Comparison of ENCODE assay signal across 14 cellular contexts in the genomic region with DNA sequence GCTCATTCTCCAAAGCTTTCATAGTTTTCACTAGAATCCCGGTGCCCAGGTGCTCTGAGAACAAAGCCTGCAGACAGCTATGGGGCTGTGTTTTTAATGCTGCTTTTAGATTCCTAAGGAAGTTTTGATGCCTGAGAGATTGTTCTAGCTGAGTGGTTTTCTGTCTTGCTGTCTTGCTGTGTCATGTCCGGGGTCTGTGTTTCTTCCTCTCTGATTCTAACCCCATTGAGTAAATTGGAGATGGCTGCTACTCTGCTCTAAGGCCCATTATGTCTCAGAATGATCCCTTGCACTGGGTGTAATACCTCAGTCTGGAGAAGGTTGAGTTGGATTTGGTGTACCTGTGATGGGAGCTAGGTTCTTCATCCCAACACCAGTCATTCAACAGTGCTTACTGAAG.
DNase-seq lines count a peak whose midpoint lies in the region; ATAC-seq and TF ChIP-seq lines count a peak whose summit lies in the region.
"Had no signal": no experiment of that assay in that cellular context is flagged by ENCODE, and none has a peak within 500 bp of the region (broad histone marks: within the 10 kb centered on the region; RNA-seq: fewer than 3 reads in every experiment).

No MANE protein-coding gene starts in this region.

- POLR2A ChIA-PET in activated CD8-positive, alpha-beta T cell treated with anti-CD3 and anti-CD28 coated beads, Interleukin-2, amount 10 ng/mL, durations not matched to agents 7 days and 5 days (lab: Charles Lee) = no interaction called here

- peak in 1 of 4 donors; percentile 10 for ATAC-seq in heart left ventricle
- ATAC-seq in Right ventricle myocardium inferior = no peak
- ATAC-seq in activated CD8-positive, alpha-beta T cell treated with anti-CD3 and anti-CD28 coated beads, Interleukin-2, amount 10 ng/mL, durations not matched to agents 7 days and 5 days = no peak

- TF ChIP-seq CTCF in heart left ventricle (IDR thresholded peaks at IDR 0.05) (no peak), uterus (IDR thresholded peaks at IDR 0.05) (no peak)

- H3K27me3 Mint-ChIP-seq in activated CD8-positive, alpha-beta T cell treated with anti-CD3 and anti-CD28 coated beads, Interleukin-2, amount 10 ng/mL, durations not matched to agents 7 days and 5 days (ENCODE audit: low read depth) = no peaks in the 10 kb centered on the region

- H3K27ac ChIP-seq in heart left ventricle = peak overlapping the region in 10 of 12 donors; percentile 26 to 62 (median 57)
- H3K27ac ChIP-seq in mesenchymal stem cell (ENCODE audit: low read length, poor library complexity, severe bottlenecking) = peak overlapping the region; percentile 76
- peak overlapping the region; percentile 33 to 77 for H3K27ac ChIP-seq in uterus
- H3K27ac ChIP-seq: epithelial cell of prostate had no signal

- no peak for TF ChIP-seq POLR2A in heart left ventricle (IDR thresholded peaks at IDR 0.05)
- no peak for TF ChIP-seq POLR2A in uterus (IDR thresholded peaks at IDR 0.05)

- no peak overlapping the region for H4K8ac ChIP-seq in mesenchymal stem cell (ENCODE audit: low read length)

- H3K36me3 ChIP-seq in heart left ventricle (peaks cover 0 to 6% (median 0%) of the 10 kb centered on the region in 9 donors), mesenchymal stem cell (ENCODE audit: control insufficient read depth in 1 of 2, insufficient read depth in 2 of 2, low read depth in 1 of 2, low read length in 2 of 2) (peaks cover 6 to 15% of the 10 kb centered on the region in 2 experiments), uterus (no peaks in the 10 kb centered on the region)

- DNase-seq in heart left ventricle (no peak), Right ventricle myocardium inferior (ENCODE audit: missing footprints) (no peak), mesenchymal stem cell (no peak), uterus (no peak), DMS153 (lab: John Stamatoyannopoulos, UW) (no peak)
- no peak for DNase-seq in activated CD8-positive, alpha-beta T cell treated with anti-CD3 and anti-CD28 coated beads, Interleukin-2, amount 10 ng/mL, durations not matched to agents 7 days and 5 days
- no peak for DNase-seq in central memory CD4-positive, alpha-beta T cell
- no peak for DNase-seq in stimulated activated naive CD4-positive, alpha-beta T cell (lab: John Stamatoyannopoulos, UW)
- DNase-seq: activated CD4-positive, alpha-beta T cell treated with anti-CD3 and anti-CD28 coated beads, Interleukin-2, amount 50 U/mL, for 1 hour; HCEC 1CT; NCI-H1048; NCI-H526 treated with DMSO at 0.1 percent for 48 hours; stimulated activated naive CD4-positive, alpha-beta T cell treated with Interleukin-2 at 50 U/mL for 16 hours had no signal

- H3K4me2 ChIP-seq in mesenchymal stem cell (ENCODE audit: low read length, poor library complexity, severe bottlenecking) = peak overlapping the region; percentile 26

- H3K9ac ChIP-seq in mesenchymal stem cell (ENCODE audit: low read length) = peak overlapping the region; percentile 82

- no peak overlapping the region for H3K4ac ChIP-seq in mesenchymal stem cell (ENCODE audit: low read depth in 1 of 2, low read length in 2 of 2)

- no peaks in the 10 kb centered on the region for H3K9me3 Mint-ChIP-seq in activated CD8-positive, alpha-beta T cell treated with anti-CD3 and anti-CD28 coated beads, Interleukin-2, amount 10 ng/mL, durations not matched to agents 7 days and 5 days (ENCODE audit: insufficient read depth)

- H3K79me1 ChIP-seq in mesenchymal stem cell (replicated peaks; ENCODE audit: low read length, poor library complexity, severe bottlenecking) = peaks cover 18% of the 10 kb centered on the region

- H2BK5ac ChIP-seq in mesenchymal stem cell (ENCODE audit: low read depth, low read length, poor library complexity, severe bottlenecking) = no peak overlapping the region

- intact Hi-C loops in heart left ventricle (cut with DNase I) (loop anchor here in 3 of 10 donors (5.0 to 10.0 kb wide), 3 partner anchors 53 to 156 kb away; no protein-coding TSS in a partner anchor), Right ventricle myocardium inferior (cut with DNase I) (no loop called here), uterus (cut with DNase I; ENCODE audit: low total_unique reads) (no loop called here)

- no peak overlapping the region for H4K91ac ChIP-seq in mesenchymal stem cell (ENCODE audit: low read length)

- H3K23ac ChIP-seq in mesenchymal stem cell (ENCODE audit: low read length in 2 of 2) = no peak overlapping the region

- H2BK120ac ChIP-seq in mesenchymal stem cell (ENCODE audit: low read depth, low read length) = no peak overlapping the region

- no peak overlapping the region for H3K4me3 Mint-ChIP-seq in activated CD8-positive, alpha-beta T cell treated with anti-CD3 and anti-CD28 coated beads, Interleukin-2, amount 10 ng/mL, durations not matched to agents 7 days and 5 days

- 44 to 56% (median 53%) methylated on average over 2 of the region's 2 CpGs for WGBS in heart left ventricle, 4 donors
- WGBS in mesenchymal stem cell = 71% methylated on average over 2 of the region's 2 CpGs

- peaks cover 0 to 85% (median 65%) of the 10 kb centered on the region in 12 donors for H3K4me1 ChIP-seq in heart left ventricle
- peaks cover 13% of the 10 kb centered on the region for H3K4me1 ChIP-seq in mesenchymal stem cell (ENCODE audit: control insufficient read depth, insufficient read depth, low read depth, low read length)
- H3K4me1 ChIP-seq in uterus = peaks cover 0 to 10% of the 10 kb centered on the region in 2 donors

- no peak overlapping the region for H2BK12ac ChIP-seq in mesenchymal stem cell (ENCODE audit: low read length in 2 of 2)

- H2AFZ ChIP-seq in mesenchymal stem cell (ENCODE audit: low read depth, low read length) = no peak overlapping the region

- H2BK15ac ChIP-seq in mesenchymal stem cell (ENCODE audit: low read depth, poor library complexity, severe bottlenecking) = no peak overlapping the region

- H3K27ac Mint-ChIP-seq in activated CD8-positive, alpha-beta T cell treated with anti-CD3 and anti-CD28 coated beads, Interleukin-2, amount 10 ng/mL, durations not matched to agents 7 days and 5 days = peak overlapping the region; percentile 17

- no peak overlapping the region for H3K14ac ChIP-seq in mesenchymal stem cell (ENCODE audit: low read length in 2 of 2)

- H3K36me3 Mint-ChIP-seq in activated CD8-positive, alpha-beta T cell treated with anti-CD3 and anti-CD28 coated beads, Interleukin-2, amount 10 ng/mL, durations not matched to agents 7 days and 5 days (ENCODE audit: low read depth) = peaks cover 7% of the 10 kb centered on the region

- H3K4me3 ChIP-seq in heart left ventricle = peak overlapping the region in 2 of 12 donors; percentile 9 to 28
- peak overlapping the region in 1 of 2 experiments; percentile 58 for H3K4me3 ChIP-seq in mesenchymal stem cell (ENCODE audit: insufficient read depth in 1 of 2, low read depth in 1 of 2, low read length in 2 of 2)
- H3K4me3 ChIP-seq in uterus = no peak overlapping the region

- H2AK5ac ChIP-seq in mesenchymal stem cell (ENCODE audit: low read length, severe bottlenecking) = peak overlapping the region; percentile 40

- H3K4me1 Mint-ChIP-seq in activated CD8-positive, alpha-beta T cell treated with anti-CD3 and anti-CD28 coated beads, Interleukin-2, amount 10 ng/mL, durations not matched to agents 7 days and 5 days (ENCODE audit: low read depth) = peaks cover 25% of the 10 kb centered on the region

- H3K18ac ChIP-seq in mesenchymal stem cell (ENCODE audit: low read depth in 1 of 2, low read length in 2 of 2) = no peak overlapping the region

- H3K27me3 ChIP-seq in heart left ventricle (no peaks in the 10 kb centered on the region), mesenchymal stem cell (ENCODE audit: control insufficient read depth in 1 of 2, insufficient read depth in 1 of 2, low read length in 2 of 2) (no peaks in the 10 kb centered on the region), uterus (no peaks in the 10 kb centered on the region)

- CTCF ChIA-PET in activated CD8-positive, alpha-beta T cell treated with anti-CD3 and anti-CD28 coated beads, Interleukin-2, amount 10 ng/mL, durations not matched to agents 7 days and 5 days (lab: Charles Lee) = no interaction called here

- H3K9me3 ChIP-seq in heart left ventricle (no peaks in the 10 kb centered on the region), mesenchymal stem cell (ENCODE audit: control insufficient read depth, low read length) (no peaks in the 10 kb centered on the region), uterus (no peaks in the 10 kb centered on the region)
